ENCODE assay signal across 20 cellular contexts in genomic region chr1:223421025-223421424, GRCh38. TPM values are rescaled to one million over a fixed set of nuclear protein-coding genes. Genes with fewer than 3 reads are reported as not detected.
"Had no signal": no experiment of that assay in that cellular context is flagged by ENCODE, and none has a peak within 500 bp of the region (broad histone marks: within the 10 kb centered on the region; RNA-seq: fewer than 3 reads in every experiment).

No MANE protein-coding gene starts in this region.

- H3K4me1 ChIP-seq: lower lobe of right lung, spleen, upper lobe of left lung had no signal

- H3K27ac ChIP-seq: lower lobe of right lung, right atrium auricular region, spleen, upper lobe of left lung had no signal

- H3K4me3 Mint-ChIP-seq: activated T-cell treated with anti-CD3 and anti-CD28 coated beads, Interleukin-2, amount 50 U/mL, for 4 hours; mesothelial cell of epicardium; stimulated activated naive B cell treated with anti-CD40 and anti-IgM and Interleukin-4, amounts not matched to agents 10 μg/mL and 1 μg/mL and 100 μg/mL, for 72 hours had no signal

- H3K4me3 ChIP-seq: lower lobe of right lung, right atrium auricular region, spleen, upper lobe of left lung had no signal

- ATAC-seq: activated naive CD4-positive, alpha-beta T cell treated with anti-CD3 and anti-CD28 coated beads, Interleukin-2, amount 50 U/mL, for 72 hours; activated T-cell treated with anti-CD3 and anti-CD28 coated beads, Interleukin-2, amount 50 U/mL, for 4 hours; lower lobe of right lung; stimulated activated naive B cell treated with anti-CD40 and anti-IgM and Interleukin-4, amounts not matched to agents 10 μg/mL and 1 μg/mL and 100 μg/mL, for 72 hours had no signal

- H3K9me3 ChIP-seq: lower lobe of right lung, right atrium auricular region, spleen, upper lobe of left lung had no signal

- H3K4me1 Mint-ChIP-seq: stimulated activated naive B cell treated with anti-CD40 and anti-IgM and Interleukin-4, amounts not matched to agents 10 μg/mL and 1 μg/mL and 100 μg/mL, for 72 hours had no signal

- H3K27ac Mint-ChIP-seq: activated naive CD4-positive, alpha-beta T cell treated with anti-CD3 and anti-CD28 coated beads, Interleukin-2, amount 50 U/mL, for 72 hours; mesothelial cell of epicardium; stimulated activated naive B cell treated with anti-CD40 and anti-IgM and Interleukin-4, amounts not matched to agents 10 μg/mL and 1 μg/mL and 100 μg/mL, for 72 hours had no signal

- H3K9me3 Mint-ChIP-seq: activated naive CD4-positive, alpha-beta T cell treated with anti-CD3 and anti-CD28 coated beads, Interleukin-2, amount 50 U/mL, for 72 hours; activated T-cell treated with anti-CD3 and anti-CD28 coated beads, Interleukin-2, amount 50 U/mL, for 4 hours; mesothelial cell of epicardium; stimulated activated naive B cell treated with anti-CD40 and anti-IgM and Interleukin-4, amounts not matched to agents 10 μg/mL and 1 μg/mL and 100 μg/mL, for 72 hours had no signal

- DNase-seq: activated CD4-positive, alpha-beta T cell treated with anti-CD3 and anti-CD28 coated beads for 1 hour; activated CD4-positive, alpha-beta T cell treated with anti-CD3 and anti-CD28 coated beads, Interleukin-2, amount 50 U/mL, for 48 hours; activated effector memory CD4-positive, alpha-beta T cell treated with anti-CD3 and anti-CD28 coated beads, Interleukin-2, amount 50 U/mL, for 16 hours; activated T-cell treated with anti-CD3 and anti-CD28 coated beads, Interleukin-2, amount 50 U/mL, for 4 hours; amygdala; hippocampal formation; kidney glomerular epithelial cell; lower lobe of right lung; spleen; stimulated activated CD4-positive, alpha-beta T cell treated with anti-CD3 and anti-CD28 coated beads, Interleukin-2, amount 100 ng/mL, for 24 hours; stimulated activated naive B cell treated with anti-CD40 and anti-IgM and Interleukin-4, amounts not matched to agents 10 μg/mL and 1 μg/mL and 100 μg/mL, for 72 hours; T1000; upper lobe of left lung had no signal

- H3K36me3 Mint-ChIP-seq: activated naive CD4-positive, alpha-beta T cell treated with anti-CD3 and anti-CD28 coated beads, Interleukin-2, amount 50 U/mL, for 72 hours; mesothelial cell of epicardium; stimulated activated naive B cell treated with anti-CD40 and anti-IgM and Interleukin-4, amounts not matched to agents 10 μg/mL and 1 μg/mL and 100 μg/mL, for 72 hours had no signal

- H3K27me3 ChIP-seq: right atrium auricular region, upper lobe of left lung had no signal

RNA-seq across cellular contexts. Expression of gene CCDC185, which starts 27.8 kb away (rescaled TPM):
- total RNA-seq: activated naive CD4-positive, alpha-beta T cell treated with anti-CD3 and anti-CD28 coated beads, Interleukin-2, amount 50 U/mL, for 72 hours; activated T-cell treated with anti-CD3 and anti-CD28 coated beads, Interleukin-2, amount 50 U/mL, for 4 hours; chondrocyte; dermis microvascular lymphatic vessel endothelial cell; glomerular endothelial cell; lower lobe of right lung; mesothelial cell of epicardium; posterior vena cava; right atrium auricular region; spleen; upper lobe of left lung had no signal
- polyA plus RNA-seq: spleen had no signal

RNA-seq across cellular contexts. Expression of gene SUSD4, which starts 57.0 kb away (rescaled TPM):
- total RNA-seq: glomerular endothelial cell had no signal
